In the genomic region with DNA sequence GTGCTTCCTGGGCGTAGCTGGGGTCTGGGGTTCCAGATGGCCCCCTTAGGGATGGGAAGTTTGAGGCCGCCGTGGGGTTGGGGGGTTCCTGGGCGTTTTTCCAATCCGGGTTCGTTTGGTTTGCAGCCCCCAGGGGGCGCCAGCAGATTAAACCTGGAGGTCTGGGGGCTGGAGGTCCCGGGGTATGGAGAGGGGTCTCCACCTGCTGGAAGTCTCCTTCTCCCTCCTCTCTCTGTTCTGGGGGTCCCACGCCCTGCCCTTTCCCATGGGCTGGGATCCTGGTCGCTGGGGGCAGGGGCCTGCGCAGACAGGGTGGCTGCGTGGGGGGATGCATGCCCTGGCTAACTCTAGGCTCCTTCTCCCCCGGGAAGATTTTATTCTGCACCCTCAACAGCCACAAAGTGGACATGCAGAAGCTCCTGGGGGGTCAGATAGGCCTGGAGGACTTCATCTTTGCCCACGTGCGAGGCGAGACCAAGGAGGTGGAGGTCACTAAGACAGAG, we compare ENCODE assay signal across 1 cellular context.
TF ChIP-seq lines count a peak whose summit lies in the region.

No MANE protein-coding gene starts in this region.

TF ChIP-seq in GM23338, 12 proteins besides CTCF, POLR2A, EP300 and RAD21 (continued from another document):
- TF ChIP-seq, protein P1, sequence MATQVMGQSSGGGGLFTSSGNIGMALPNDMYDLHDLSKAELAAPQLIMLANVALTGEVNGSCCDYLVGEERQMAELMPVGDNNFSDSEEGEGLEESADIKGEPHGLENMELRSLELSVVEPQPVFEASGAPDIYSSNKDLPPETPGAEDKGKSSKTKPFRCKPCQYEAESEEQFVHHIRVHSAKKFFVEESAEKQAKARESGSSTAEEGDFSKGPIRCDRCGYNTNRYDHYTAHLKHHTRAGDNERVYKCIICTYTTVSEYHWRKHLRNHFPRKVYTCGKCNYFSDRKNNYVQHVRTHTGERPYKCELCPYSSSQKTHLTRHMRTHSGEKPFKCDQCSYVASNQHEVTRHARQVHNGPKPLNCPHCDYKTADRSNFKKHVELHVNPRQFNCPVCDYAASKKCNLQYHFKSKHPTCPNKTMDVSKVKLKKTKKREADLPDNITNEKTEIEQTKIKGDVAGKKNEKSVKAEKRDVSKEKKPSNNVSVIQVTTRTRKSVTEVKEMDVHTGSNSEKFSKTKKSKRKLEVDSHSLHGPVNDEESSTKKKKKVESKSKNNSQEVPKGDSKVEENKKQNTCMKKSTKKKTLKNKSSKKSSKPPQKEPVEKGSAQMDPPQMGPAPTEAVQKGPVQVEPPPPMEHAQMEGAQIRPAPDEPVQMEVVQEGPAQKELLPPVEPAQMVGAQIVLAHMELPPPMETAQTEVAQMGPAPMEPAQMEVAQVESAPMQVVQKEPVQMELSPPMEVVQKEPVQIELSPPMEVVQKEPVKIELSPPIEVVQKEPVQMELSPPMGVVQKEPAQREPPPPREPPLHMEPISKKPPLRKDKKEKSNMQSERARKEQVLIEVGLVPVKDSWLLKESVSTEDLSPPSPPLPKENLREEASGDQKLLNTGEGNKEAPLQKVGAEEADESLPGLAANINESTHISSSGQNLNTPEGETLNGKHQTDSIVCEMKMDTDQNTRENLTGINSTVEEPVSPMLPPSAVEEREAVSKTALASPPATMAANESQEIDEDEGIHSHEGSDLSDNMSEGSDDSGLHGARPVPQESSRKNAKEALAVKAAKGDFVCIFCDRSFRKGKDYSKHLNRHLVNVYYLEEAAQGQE (IDR thresholded peaks at IDR 0.05; ENCODE audit: unreplicated experiment): no peak
- no peak for TF ChIP-seq POLR2AphosphoS5 (IDR thresholded peaks at IDR 0.05; ENCODE audit: low read depth)
- no peak for TF ChIP-seq STAT1 (IDR thresholded peaks at IDR 0.05; ENCODE audit: unreplicated experiment)
- no peak for TF ChIP-seq ZNF331 (CRISPR knock-in tag; IDR thresholded peaks at IDR 0.05; ENCODE audit: low read depth)
- TF ChIP-seq, protein P2, sequence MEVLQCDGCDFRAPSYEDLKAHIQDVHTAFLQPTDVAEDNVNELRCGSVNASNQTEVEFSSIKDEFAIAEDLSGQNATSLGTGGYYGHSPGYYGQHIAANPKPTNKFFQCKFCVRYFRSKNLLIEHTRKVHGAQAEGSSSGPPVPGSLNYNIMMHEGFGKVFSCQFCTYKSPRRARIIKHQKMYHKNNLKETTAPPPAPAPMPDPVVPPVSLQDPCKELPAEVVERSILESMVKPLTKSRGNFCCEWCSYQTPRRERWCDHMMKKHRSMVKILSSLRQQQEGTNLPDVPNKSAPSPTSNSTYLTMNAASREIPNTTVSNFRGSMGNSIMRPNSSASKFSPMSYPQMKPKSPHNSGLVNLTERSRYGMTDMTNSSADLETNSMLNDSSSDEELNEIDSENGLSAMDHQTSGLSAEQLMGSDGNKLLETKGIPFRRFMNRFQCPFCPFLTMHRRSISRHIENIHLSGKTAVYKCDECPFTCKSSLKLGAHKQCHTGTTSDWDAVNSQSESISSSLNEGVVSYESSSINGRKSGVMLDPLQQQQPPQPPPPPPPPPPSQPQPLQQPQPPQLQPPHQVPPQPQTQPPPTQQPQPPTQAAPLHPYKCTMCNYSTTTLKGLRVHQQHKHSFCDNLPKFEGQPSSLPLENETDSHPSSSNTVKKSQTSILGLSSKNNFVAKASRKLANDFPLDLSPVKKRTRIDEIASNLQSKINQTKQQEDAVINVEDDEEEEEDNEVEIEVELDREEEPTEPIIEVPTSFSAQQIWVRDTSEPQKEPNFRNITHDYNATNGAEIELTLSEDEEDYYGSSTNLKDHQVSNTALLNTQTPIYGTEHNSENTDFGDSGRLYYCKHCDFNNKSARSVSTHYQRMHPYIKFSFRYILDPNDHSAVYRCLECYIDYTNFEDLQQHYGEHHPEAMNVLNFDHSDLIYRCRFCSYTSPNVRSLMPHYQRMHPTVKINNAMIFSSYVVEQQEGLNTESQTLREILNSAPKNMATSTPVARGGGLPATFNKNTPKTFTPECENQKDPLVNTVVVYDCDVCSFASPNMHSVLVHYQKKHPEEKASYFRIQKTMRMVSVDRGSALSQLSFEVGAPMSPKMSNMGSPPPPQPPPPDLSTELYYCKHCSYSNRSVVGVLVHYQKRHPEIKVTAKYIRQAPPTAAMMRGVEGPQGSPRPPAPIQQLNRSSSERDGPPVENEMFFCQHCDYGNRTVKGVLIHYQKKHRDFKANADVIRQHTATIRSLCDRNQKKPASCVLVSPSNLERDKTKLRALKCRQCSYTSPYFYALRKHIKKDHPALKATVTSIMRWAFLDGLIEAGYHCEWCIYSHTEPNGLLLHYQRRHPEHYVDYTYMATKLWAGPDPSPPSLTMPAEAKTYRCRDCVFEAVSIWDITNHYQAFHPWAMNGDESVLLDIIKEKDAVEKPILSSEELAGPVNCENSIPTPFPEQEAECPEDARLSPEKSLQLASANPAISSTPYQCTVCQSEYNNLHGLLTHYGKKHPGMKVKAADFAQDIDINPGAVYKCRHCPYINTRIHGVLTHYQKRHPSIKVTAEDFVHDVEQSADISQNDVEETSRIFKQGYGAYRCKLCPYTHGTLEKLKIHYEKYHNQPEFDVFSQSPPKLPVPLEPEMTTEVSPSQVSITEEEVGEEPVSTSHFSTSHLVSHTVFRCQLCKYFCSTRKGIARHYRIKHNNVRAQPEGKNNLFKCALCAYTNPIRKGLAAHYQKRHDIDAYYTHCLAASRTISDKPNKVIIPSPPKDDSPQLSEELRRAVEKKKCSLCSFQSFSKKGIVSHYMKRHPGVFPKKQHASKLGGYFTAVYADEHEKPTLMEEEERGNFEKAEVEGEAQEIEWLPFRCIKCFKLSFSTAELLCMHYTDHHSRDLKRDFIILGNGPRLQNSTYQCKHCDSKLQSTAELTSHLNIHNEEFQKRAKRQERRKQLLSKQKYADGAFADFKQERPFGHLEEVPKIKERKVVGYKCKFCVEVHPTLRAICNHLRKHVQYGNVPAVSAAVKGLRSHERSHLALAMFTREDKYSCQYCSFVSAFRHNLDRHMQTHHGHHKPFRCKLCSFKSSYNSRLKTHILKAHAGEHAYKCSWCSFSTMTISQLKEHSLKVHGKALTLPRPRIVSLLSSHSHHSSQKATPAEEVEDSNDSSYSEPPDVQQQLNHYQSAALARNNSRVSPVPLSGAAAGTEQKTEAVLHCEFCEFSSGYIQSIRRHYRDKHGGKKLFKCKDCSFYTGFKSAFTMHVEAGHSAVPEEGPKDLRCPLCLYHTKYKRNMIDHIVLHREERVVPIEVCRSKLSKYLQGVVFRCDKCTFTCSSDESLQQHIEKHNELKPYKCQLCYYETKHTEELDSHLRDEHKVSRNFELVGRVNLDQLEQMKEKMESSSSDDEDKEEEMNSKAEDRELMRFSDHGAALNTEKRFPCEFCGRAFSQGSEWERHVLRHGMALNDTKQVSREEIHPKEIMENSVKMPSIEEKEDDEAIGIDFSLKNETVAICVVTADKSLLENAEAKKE (CRISPR knock-in tag; IDR thresholded peaks at IDR 0.05): no peak
- TF ChIP-seq JUNB (IDR thresholded peaks at IDR 0.05; ENCODE audit: unreplicated experiment): no peak
- TF ChIP-seq, protein P3, sequence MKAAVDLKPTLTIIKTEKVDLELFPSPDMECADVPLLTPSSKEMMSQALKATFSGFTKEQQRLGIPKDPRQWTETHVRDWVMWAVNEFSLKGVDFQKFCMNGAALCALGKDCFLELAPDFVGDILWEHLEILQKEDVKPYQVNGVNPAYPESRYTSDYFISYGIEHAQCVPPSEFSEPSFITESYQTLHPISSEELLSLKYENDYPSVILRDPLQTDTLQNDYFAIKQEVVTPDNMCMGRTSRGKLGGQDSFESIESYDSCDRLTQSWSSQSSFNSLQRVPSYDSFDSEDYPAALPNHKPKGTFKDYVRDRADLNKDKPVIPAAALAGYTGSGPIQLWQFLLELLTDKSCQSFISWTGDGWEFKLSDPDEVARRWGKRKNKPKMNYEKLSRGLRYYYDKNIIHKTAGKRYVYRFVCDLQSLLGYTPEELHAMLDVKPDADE (IDR thresholded peaks at IDR 0.05): no peak
- TF ChIP-seq NANOG (IDR thresholded peaks at IDR 0.05; ENCODE audit: borderline replicate concordance): no peak
- TF ChIP-seq ZNF114 (CRISPR knock-in tag; IDR thresholded peaks at IDR 0.05): no peak
